In the genomic region with DNA sequence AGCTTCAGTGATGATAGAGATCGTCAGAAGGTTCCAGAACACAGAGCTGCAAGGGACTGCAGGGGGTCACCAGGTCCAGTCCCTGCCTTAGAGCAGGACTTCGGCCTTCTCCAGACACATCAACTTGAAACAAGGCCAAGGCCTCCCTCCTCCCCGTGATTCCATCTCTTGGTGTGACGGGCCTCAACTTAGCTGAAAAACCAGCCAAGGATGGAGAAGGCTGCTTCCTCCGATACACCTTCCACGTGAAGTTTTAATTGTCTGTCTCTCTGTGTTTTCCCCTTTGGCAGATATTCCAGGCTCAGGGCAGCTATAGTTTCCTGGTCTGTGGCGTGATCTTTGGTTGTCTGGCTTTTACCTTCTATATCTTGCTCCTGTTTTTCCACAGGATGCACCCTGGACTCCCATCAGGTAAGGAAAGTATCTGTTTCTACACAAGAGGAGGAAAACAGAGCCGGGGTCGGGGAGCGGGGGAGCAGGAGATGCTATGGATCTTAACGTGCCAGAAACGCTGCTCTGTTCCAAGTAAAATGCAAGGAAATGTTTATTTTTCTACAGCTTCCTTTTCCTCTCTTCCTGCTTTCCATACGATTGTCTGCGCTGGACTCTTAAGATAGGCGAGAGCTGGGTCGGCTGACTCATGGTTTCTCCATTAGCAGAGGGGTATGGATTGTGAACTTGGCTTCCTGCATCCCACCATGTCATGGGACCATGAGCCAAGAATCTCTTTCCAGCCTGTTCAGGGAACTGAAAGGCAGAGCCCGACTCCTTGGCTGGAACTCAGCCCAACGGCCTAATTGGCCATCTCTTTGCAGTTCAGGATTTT, we compare ENCODE assay signal across 10 cellular contexts. TPM values are rescaled to one million over a fixed set of nuclear protein-coding genes. Genes with fewer than 3 reads are reported as not detected.
DNase-seq lines count a peak whose midpoint lies in the region; ATAC-seq and TF ChIP-seq lines count a peak whose summit lies in the region.
"Had no signal": no experiment of that assay in that cellular context is flagged by ENCODE, and none has a peak within 500 bp of the region (broad histone marks: within the 10 kb centered on the region; RNA-seq: fewer than 3 reads in every experiment).

No MANE protein-coding gene starts in this region.

- DNase-seq in activated naive CD8-positive, alpha-beta T cell treated with anti-CD3 and anti-CD28 coated beads for 36 hours = no peak
- DNase-seq in esophagus squamous epithelium (lab: John Stamatoyannopoulos, UW) = no peak
- no peak for DNase-seq in vagina (ENCODE audit: extremely low spot score in 2 of 2)
- no peak for DNase-seq in NOMO-1 treated with DMSO at 0.1 percent for 48 hours (lab: John Stamatoyannopoulos, UW; ENCODE audit: unreplicated experiment)
- no peak for DNase-seq in stimulated activated naive CD4-positive, alpha-beta T cell (lab: John Stamatoyannopoulos, UW)
- DNase-seq: NCI-H526 treated with DMSO at 0.1 percent for 48 hours had no signal

- no peaks in the 10 kb centered on the region for H3K9me3 Mint-ChIP-seq in activated naive CD8-positive, alpha-beta T cell (ENCODE audit: low read depth)
- no peaks in the 10 kb centered on the region for H3K9me3 Mint-ChIP-seq in activated naive CD8-positive, alpha-beta T cell treated with anti-CD3 and anti-CD28 coated beads for 36 hours

- peaks cover 40% of the 10 kb centered on the region for H3K4me1 Mint-ChIP-seq in activated naive CD8-positive, alpha-beta T cell (ENCODE audit: low read depth)
- peaks cover 28% of the 10 kb centered on the region for H3K4me1 Mint-ChIP-seq in activated naive CD8-positive, alpha-beta T cell treated with anti-CD3 and anti-CD28 coated beads for 36 hours

- H3K27ac ChIP-seq in esophagus squamous epithelium (peak overlapping the region; percentile 73 to 85 (median 80)), muscle layer of colon (ENCODE audit: low read depth, low read length) (peak overlapping the region; percentile 59), vagina (peak overlapping the region; percentile 80)
- H3K27ac ChIP-seq: neutrophil had no signal

- H3K4me3 Mint-ChIP-seq in activated naive CD8-positive, alpha-beta T cell = no peak overlapping the region
- H3K4me3 Mint-ChIP-seq in activated naive CD8-positive, alpha-beta T cell treated with anti-CD3 and anti-CD28 coated beads for 36 hours = no peak overlapping the region

- no peak for ATAC-seq in HG02610 (IDR thresholded peaks at IDR 0.05; ENCODE audit: unreplicated experiment)

- TF ChIP-seq CTCF in esophagus squamous epithelium (IDR thresholded peaks at IDR 0.05) = no peak
- no peak for TF ChIP-seq CTCF in vagina (IDR thresholded peaks at IDR 0.05)

- no peaks in the 10 kb centered on the region for H3K27me3 ChIP-seq in esophagus squamous epithelium
- no peaks in the 10 kb centered on the region for H3K27me3 ChIP-seq in muscle layer of colon (ENCODE audit: control insufficient read depth in 1 of 2, insufficient read depth in 2 of 2, low read length in 2 of 2)
- no peaks in the 10 kb centered on the region for H3K27me3 ChIP-seq in vagina
- H3K27me3 ChIP-seq: neutrophil had no signal

- no peak overlapping the region for H3K9ac ChIP-seq in muscle layer of colon (ENCODE audit: low read length)

- no peak for TF ChIP-seq POLR2A in esophagus squamous epithelium (IDR thresholded peaks at IDR 0.05)
- TF ChIP-seq POLR2A in vagina (IDR thresholded peaks at IDR 0.05) = no peak

- H3K36me3 ChIP-seq in esophagus squamous epithelium (peaks cover 0 to 9% (median 0%) of the 10 kb centered on the region in 3 donors), muscle layer of colon (ENCODE audit: insufficient read depth, low read length) (peaks cover 4% of the 10 kb centered on the region), vagina (no peaks in the 10 kb centered on the region)
- H3K36me3 ChIP-seq: neutrophil had no signal

- WGBS in esophagus squamous epithelium, 2 donors = 30 to 47% methylated on average over 17 to 18 of the region's 18 CpGs

- H3K36me3 Mint-ChIP-seq in activated naive CD8-positive, alpha-beta T cell = peaks cover 14% of the 10 kb centered on the region
- H3K36me3 Mint-ChIP-seq in activated naive CD8-positive, alpha-beta T cell treated with anti-CD3 and anti-CD28 coated beads for 36 hours = peaks cover 28% of the 10 kb centered on the region

- intact Hi-C loops in esophagus squamous epithelium (cut with DNase I) (no loop called here), vagina (cut with DNase I) (loop anchor here (5.0 kb wide), 1 partner anchor 33 kb away; the partner anchor contains the start of gene ELK4)

- no peaks in the 10 kb centered on the region for H3K9me3 ChIP-seq in esophagus squamous epithelium
- H3K9me3 ChIP-seq in muscle layer of colon (ENCODE audit: low read length) = no peaks in the 10 kb centered on the region
- no peaks in the 10 kb centered on the region for H3K9me3 ChIP-seq in vagina
- H3K9me3 ChIP-seq: neutrophil had no signal

- H3K27me3 Mint-ChIP-seq in activated naive CD8-positive, alpha-beta T cell = no peaks in the 10 kb centered on the region
- H3K27me3 Mint-ChIP-seq in activated naive CD8-positive, alpha-beta T cell treated with anti-CD3 and anti-CD28 coated beads for 36 hours = no peaks in the 10 kb centered on the region

- H3K4me1 ChIP-seq in esophagus squamous epithelium (peaks cover 13 to 53% (median 27%) of the 10 kb centered on the region in 3 donors), muscle layer of colon (ENCODE audit: insufficient read depth, low read length) (peaks cover 31% of the 10 kb centered on the region), vagina (peaks cover 24% of the 10 kb centered on the region)

- H3K4me3 ChIP-seq in esophagus squamous epithelium (peak overlapping the region in 1 of 4 donors; percentile 20), muscle layer of colon (ENCODE audit: low read depth in 1 of 2, low read length in 2 of 2) (no peak overlapping the region), vagina (no peak overlapping the region)

- peak overlapping the region; percentile 83 for H3K27ac Mint-ChIP-seq in activated naive CD8-positive, alpha-beta T cell
- H3K27ac Mint-ChIP-seq in activated naive CD8-positive, alpha-beta T cell treated with anti-CD3 and anti-CD28 coated beads for 36 hours = no peak overlapping the region

RNA-seq across cellular contexts. Expression of gene ELK4, which starts 32.8 kb away (rescaled TPM):
- 10 to 100 TPM; 71.0 to 76.9 TPM for total RNA-seq in activated naive CD8-positive, alpha-beta T cell treated with anti-CD3 and anti-CD28 coated beads for 36 hours
- total RNA-seq in esophagus squamous epithelium (10 to 100 TPM; 13.2 to 27.7 (median 16.0) TPM), vagina (24.1 TPM)
